ENCODE assay signal across 13 cellular contexts in genomic region chr7:25831901-25832411, GRCh38.
A peak's percentile ranks its signal among the peaks of the same experiment; 100 is the strongest.
DNase-seq lines count a peak whose midpoint lies in the region; ATAC-seq and FAIRE-seq lines count a peak whose summit lies in the region.
"Had no signal": no experiment of that assay in that cellular context is flagged by ENCODE, and none has a peak within 500 bp of the region (broad histone marks: within the 10 kb centered on the region; RNA-seq: fewer than 3 reads in every experiment).

No MANE protein-coding gene starts in this region.

- DNase-seq in adipocyte (ENCODE audit: low read depth) (peak; percentile 59), left ventricle myocardium superior (no peak), left colon (no peak), COLO829 (ENCODE audit: low spot score) (no peak)
- DNase-seq in stimulated activated naive CD4-positive, alpha-beta T cell (lab: John Stamatoyannopoulos, UW): no peak
- DNase-seq: activated naive CD8-positive, alpha-beta T cell treated with anti-CD3 and anti-CD28 coated beads for 36 hours; HFFc6; NCI-H2081 treated with DMSO at 0.1 percent for 48 hours; PC-9 had no signal

- peak; percentile 20 for ATAC-seq in left ventricle myocardium superior
- no peak for ATAC-seq in left colon
- no peak for ATAC-seq in HG03280 (IDR thresholded peaks at IDR 0.05; ENCODE audit: unreplicated experiment)

- H3K27ac ChIP-seq in rectal smooth muscle tissue (ENCODE audit: low read depth, low read length): peak overlapping the region; percentile 12
- H3K27ac ChIP-seq: PC-9, vagina had no signal

- intact Hi-C loops in left ventricle myocardium superior (cut with micrococcal nuclease) (no loop called here), left colon (cut with DNase I, micrococcal nuclease) (no loop called here)

- H3K4me3 ChIP-seq in adipocyte (ENCODE audit: low read length) (no peak overlapping the region), rectal smooth muscle tissue (ENCODE audit: low read length) (no peak overlapping the region)
- H3K4me3 ChIP-seq: PC-9, vagina had no signal

- H3K9ac ChIP-seq in adipocyte (ENCODE audit: low read length) (no peak overlapping the region), rectal smooth muscle tissue (ENCODE audit: low read length) (no peak overlapping the region)

- H3K4me1 ChIP-seq in adipocyte (ENCODE audit: control insufficient read depth, insufficient read depth, low read length) (peaks cover 5% of the 10 kb centered on the region), rectal smooth muscle tissue (ENCODE audit: control insufficient read depth, insufficient read depth, low read length) (peaks cover 17% of the 10 kb centered on the region)
- H3K4me1 ChIP-seq: vagina had no signal

- peak; percentile 100 for FAIRE-seq in G401.6 (lab: Jason Lieb, UNC)

- H3K27me3 ChIP-seq in adipocyte (replicated peaks; ENCODE audit: control insufficient read depth, insufficient read depth, low read length) (no peaks in the 10 kb centered on the region), rectal smooth muscle tissue (ENCODE audit: control insufficient read depth, insufficient read depth, low read length) (no peaks in the 10 kb centered on the region)
- H3K27me3 ChIP-seq: vagina had no signal

- no peaks in the 10 kb centered on the region for H3K36me3 ChIP-seq in adipocyte (ENCODE audit: control insufficient read depth, insufficient read depth, low read length, severe bottlenecking)
- no peaks in the 10 kb centered on the region for H3K36me3 ChIP-seq in rectal smooth muscle tissue (ENCODE audit: control insufficient read depth, insufficient read depth, low read length)
- H3K36me3 ChIP-seq: vagina had no signal

- H3K9me3 ChIP-seq in adipocyte (ENCODE audit: control insufficient read depth, low read length): no peaks in the 10 kb centered on the region
- H3K9me3 ChIP-seq: vagina had no signal
